In the genomic region with DNA sequence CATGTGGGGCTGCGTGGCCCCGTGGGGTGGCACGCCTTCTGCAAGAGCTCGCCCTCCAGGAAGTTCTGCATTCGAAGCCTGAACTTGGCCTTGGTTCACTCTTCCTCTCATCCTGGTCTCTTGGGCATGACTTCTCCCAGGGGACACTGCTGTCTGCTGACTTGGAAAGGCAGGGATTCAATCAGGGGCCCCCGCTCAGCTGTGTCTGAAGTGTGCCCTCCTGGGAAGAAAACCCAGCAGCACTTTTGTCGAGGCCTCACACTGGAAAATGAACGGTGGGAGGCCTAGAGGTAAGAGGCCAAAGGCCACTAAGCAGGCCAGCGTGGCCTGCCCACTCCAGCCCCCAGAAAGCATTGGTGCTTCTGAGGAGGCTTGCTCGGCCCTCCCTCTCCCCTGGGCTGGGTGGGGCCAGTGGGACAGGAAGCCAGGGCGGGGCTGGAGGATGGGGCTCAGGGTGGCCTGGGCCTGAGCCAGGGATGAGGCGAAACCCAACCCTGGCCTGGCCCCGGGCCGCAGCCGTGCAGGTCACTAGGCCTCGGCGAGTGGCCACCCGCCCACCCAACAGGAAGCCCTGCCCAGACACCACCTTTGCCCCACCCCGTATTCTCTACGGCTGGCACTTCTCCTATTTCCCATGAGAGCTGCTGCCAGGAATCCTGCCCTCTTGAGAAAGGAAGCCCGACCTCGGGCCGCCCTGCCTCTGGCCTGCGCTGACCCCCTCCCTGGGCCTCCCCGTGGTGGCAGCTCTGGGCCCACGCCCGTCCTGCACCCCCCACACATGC, we compare ENCODE assay signal across 8 cellular contexts.
DNase-seq lines count a peak whose midpoint lies in the region; ATAC-seq and TF ChIP-seq lines count a peak whose summit lies in the region.

No MANE protein-coding gene starts in this region.

- H3K4me2 ChIP-seq in fibroblast of lung (ENCODE audit: extremely low read depth, insufficient read depth, low read length): no peak overlapping the region

- H2AFZ ChIP-seq in fibroblast of lung (ENCODE audit: low read length): no peak overlapping the region

- ATAC-seq in GM21717 (IDR thresholded peaks at IDR 0.05; ENCODE audit: unreplicated experiment): peak; percentile 55

- no peaks in the 10 kb centered on the region for H4K20me1 ChIP-seq in fibroblast of lung (ENCODE audit: control insufficient read depth, extremely low read depth, insufficient read depth, low read length)

- H3K4me1 ChIP-seq in fibroblast of lung (ENCODE audit: control insufficient read depth, extremely low read depth, insufficient read depth, low read length) (peaks cover 74% of the 10 kb centered on the region), neutrophil (ENCODE audit: control insufficient read depth in 1 of 2, insufficient read depth in 1 of 2, low read depth in 1 of 2, low read length in 1 of 2) (peaks cover 26 to 49% of the 10 kb centered on the region in 2 experiments)

- H3K27me3 ChIP-seq in fibroblast of lung (ENCODE audit: control insufficient read depth, insufficient read depth, low read length) (no peaks in the 10 kb centered on the region), neutrophil (no peaks in the 10 kb centered on the region)

- H3K9me3 ChIP-seq in fibroblast of lung (ENCODE audit: control insufficient read depth, insufficient read depth, low read depth, low read length) (no peaks in the 10 kb centered on the region), neutrophil (no peaks in the 10 kb centered on the region)

- H3K36me3 ChIP-seq in fibroblast of lung (ENCODE audit: control insufficient read depth, insufficient read depth, low read length) (peaks cover 11% of the 10 kb centered on the region), neutrophil (no peaks in the 10 kb centered on the region)

- peak overlapping the region; percentile 56 for H3K9ac ChIP-seq in fibroblast of lung (ENCODE audit: insufficient read depth, low read length)

- TF ChIP-seq CTCF in fibroblast of lung (conservative IDR thresholded peaks at IDR 0.05 in 1 of 2, IDR thresholded peaks at IDR 0.05 in 1 of 2; ENCODE audit: low read depth in 1 of 2, low read length in 2 of 2) (no peak), neutrophil (IDR thresholded peaks at IDR 0.05) (no peak)

- H3K27ac ChIP-seq in fibroblast of lung (ENCODE audit: insufficient read depth, low read length) (peak overlapping the region; percentile 92), neutrophil (peak overlapping the region; percentile 37)

- H3K4me3 ChIP-seq in fibroblast of lung (replicated peaks in 1 of 4; ENCODE audit: control extremely low read depth in 1 of 4, insufficient read depth in 1 of 4, low read depth in 3 of 4, low read length in 4 of 4) (no peak overlapping the region), neutrophil (ENCODE audit: low read depth in 1 of 2, low read length in 1 of 2) (peak overlapping the region; percentile 12 to 39)

- peaks cover 54% of the 10 kb centered on the region for H3K79me2 ChIP-seq in fibroblast of lung (ENCODE audit: control insufficient read depth, insufficient read depth, low read length)

- DNase-seq in COLO668 (lab: John Stamatoyannopoulos, UW; ENCODE audit: unreplicated experiment) (peak; percentile 19), M059J (ENCODE audit: low read depth) (peak; percentile 95), activated T-cell treated with anti-CD3 and anti-CD28 coated beads for 48 hours (ENCODE audit: low read depth) (peak; percentile 17), fibroblast of lung (ENCODE audit: low read depth in 2 of 2) (peak; percentile 73 to 80), NCI-H1417 (lab: John Stamatoyannopoulos, UW) (no peak), NCI-H2227 (lab: John Stamatoyannopoulos, UW; ENCODE audit: unreplicated experiment) (no peak)

Comparison
In these comparisons a context has a peak if more than half of its experiments do, and no peak if none do; other contexts are left out.
1. DNase-seq: peak in COLO668 (single experiment), M059J (single experiment), activated T-cell treated with anti-CD3 and anti-CD28 coated beads for 48 hours (single experiment) and fibroblast of lung (2 of 2); none in NCI-H1417 (0 of 3) and NCI-H2227 (single experiment).
2. H3K4me3 ChIP-seq: peak in neutrophil (2 of 2); none in fibroblast of lung (0 of 4).